In genomic region chr13:27481766-27482165, GRCh38 we compare ENCODE assay signal across 8 cellular contexts. TPM values are rescaled to one million over a fixed set of nuclear protein-coding genes. Genes with fewer than 3 reads are reported as not detected.
A peak's percentile ranks its signal among the peaks of the same experiment; 100 is the strongest.
DNase-seq lines count a peak whose midpoint lies in the region; ATAC-seq and TF ChIP-seq lines count a peak whose summit lies in the region.

No MANE protein-coding gene starts in this region.

- POLR2A ChIA-PET in SK-N-SH (lab: Yijun Ruan, JAX) = no interaction called here

- CTCF ChIA-PET in SK-N-SH (lab: Yijun Ruan, JAX) = interaction anchor here (1.4 to 5.6 kb wide), 2 partner anchors 26 to 344 kb away, joined by 3 to 25 read pairs; no protein-coding TSS in a partner anchor

- peak; percentile 54 for TF ChIP-seq CTCF in SK-N-SH (IDR thresholded peaks at IDR 0.05)
- peak; percentile 95 for TF ChIP-seq CTCF in endodermal cell (conservative IDR thresholded peaks at IDR 0.05)
- TF ChIP-seq CTCF in neural cell (IDR thresholded peaks at IDR 0.05; ENCODE audit: poor library complexity, severe bottlenecking) = peak; percentile 45

- H3K9me3 ChIP-seq in SK-N-SH (no peaks in the 10 kb centered on the region), endodermal cell (ENCODE audit: control insufficient read depth, low read length) (no peaks in the 10 kb centered on the region), neural cell (ENCODE audit: low read length) (no peaks in the 10 kb centered on the region)

- TF ChIP-seq RAD21 in SK-N-SH (IDR thresholded peaks at IDR 0.05; ENCODE audit: low read length) (peak; percentile 47; the same call in 1 of the 2 replicates), neural cell (conservative IDR thresholded peaks at IDR 0.05) (no peak)

- no peak overlapping the region for H3K4me3 Mint-ChIP-seq in endodermal cell

- H3K79me2 ChIP-seq in SK-N-SH (ENCODE audit: insufficient read depth) (no peaks in the 10 kb centered on the region), neural cell (replicated peaks; ENCODE audit: insufficient read depth, low read length) (no peaks in the 10 kb centered on the region)

- 14% methylated on average over 8 of the region's 11 CpGs for WGBS in SK-N-SH (ENCODE audit: low lambda C conversion rate)
- WGBS in endodermal cell (ENCODE audit: insufficient coverage in 1 of 2, insufficient read length in 1 of 2), 2 experiments = 8 to 16% methylated on average over 3 to 11 of the region's 11 CpGs

- H3K4me3 ChIP-seq in SK-N-SH (ENCODE audit: low read depth in 2 of 2, low read length in 1 of 2) (peak overlapping the region in 1 of 2 experiments; percentile 25; a peak in 2 of 4 replicates), endodermal cell (ENCODE audit: low read length) (no peak overlapping the region), neural cell (ENCODE audit: low read length) (no peak overlapping the region)

- H3K27me3 Mint-ChIP-seq in endodermal cell (ENCODE audit: insufficient read depth) = peaks cover 15% of the 10 kb centered on the region

- peaks cover 5% of the 10 kb centered on the region for H3K4me1 Mint-ChIP-seq in endodermal cell

- H4K20me1 ChIP-seq in SK-N-SH (ENCODE audit: insufficient read depth) (no peaks in the 10 kb centered on the region), neural cell (ENCODE audit: insufficient read depth) (no peaks in the 10 kb centered on the region)

- H3K9ac ChIP-seq in SK-N-SH = no peak overlapping the region
- H3K9ac ChIP-seq in endodermal cell (ENCODE audit: extremely low read depth, low read length, poor library complexity, severe bottlenecking) = no peak overlapping the region
- H3K9ac ChIP-seq in neural cell (ENCODE audit: low read length) = no peak overlapping the region

- no peaks in the 10 kb centered on the region for H3K9me3 Mint-ChIP-seq in endodermal cell

- DNase-seq in COR-L47 (lab: John Stamatoyannopoulos, UW) (peak; percentile 42), HK-2 (ENCODE audit: unreplicated experiment) (peak; percentile 25), SK-N-SH (peak; percentile 65), endodermal cell (peak; percentile 96)
- no peak for DNase-seq in stimulated activated naive CD4-positive, alpha-beta T cell treated with Interleukin-2 at 50 U/mL for 16 hours (lab: John Stamatoyannopoulos, UW)

- no peaks in the 10 kb centered on the region for H3K36me3 ChIP-seq in SK-N-SH (replicated peaks in 1 of 2; ENCODE audit: control insufficient read depth in 1 of 2, insufficient read depth in 2 of 2, low read length in 1 of 2)
- H3K36me3 ChIP-seq in endodermal cell (ENCODE audit: control insufficient read depth, insufficient read depth, low read length) = no peaks in the 10 kb centered on the region
- H3K36me3 ChIP-seq in neural cell (ENCODE audit: insufficient read depth, low read length) = no peaks in the 10 kb centered on the region

- no peak overlapping the region for H3K27ac Mint-ChIP-seq in endodermal cell

- H3K27me3 ChIP-seq in SK-N-SH (ENCODE audit: insufficient read depth) (peaks cover 57% of the 10 kb centered on the region), endodermal cell (ENCODE audit: control insufficient read depth, insufficient read depth, low read length, poor library complexity, severe bottlenecking) (peaks cover 22% of the 10 kb centered on the region), neural cell (ENCODE audit: insufficient read depth, low read depth, low read length) (no peaks in the 10 kb centered on the region)

- H3F3A ChIP-seq in SK-N-SH (replicated peaks; ENCODE audit: insufficient read depth) (no peaks in the 10 kb centered on the region), neural cell (ENCODE audit: insufficient read depth, low read length, poor library complexity, severe bottlenecking) (no peaks in the 10 kb centered on the region)

- H3K4me1 ChIP-seq in SK-N-SH (ENCODE audit: control insufficient read depth in 1 of 2, insufficient read depth in 2 of 2, low read depth in 1 of 2, low read length in 1 of 2) (no peaks in the 10 kb centered on the region), endodermal cell (ENCODE audit: control insufficient read depth, insufficient read depth, low read length) (no peaks in the 10 kb centered on the region)

- H2AFZ ChIP-seq in SK-N-SH (ENCODE audit: low read depth) (no peak overlapping the region), neural cell (ENCODE audit: low read depth, low read length) (no peak overlapping the region)

- TF ChIP-seq EP300 in SK-N-SH (IDR thresholded peaks at IDR 0.05; ENCODE audit: borderline replicate concordance in 1 of 2, low read depth in 1 of 2, low read length in 1 of 2) = no peak
- TF ChIP-seq EP300 in neural cell (conservative IDR thresholded peaks at IDR 0.05; ENCODE audit: poor library complexity, severe bottlenecking) = no peak

- no peak overlapping the region for H3K27ac ChIP-seq in SK-N-SH (ENCODE audit: low read depth in 2 of 2, low read length in 1 of 2)
- H3K27ac ChIP-seq in endodermal cell (ENCODE audit: low read depth, low read length) = no peak overlapping the region
- H3K27ac ChIP-seq in neural cell (ENCODE audit: low read length) = no peak overlapping the region

- no peak overlapping the region for H3K4me2 ChIP-seq in SK-N-SH
- H3K4me2 ChIP-seq in neural cell (ENCODE audit: low read length) = no peak overlapping the region

- no peaks in the 10 kb centered on the region for H3K36me3 Mint-ChIP-seq in endodermal cell (ENCODE audit: low read depth)

- ATAC-seq in GM19035 (IDR thresholded peaks at IDR 0.05; ENCODE audit: unreplicated experiment) = no peak
- ATAC-seq in HG02588 (IDR thresholded peaks at IDR 0.05; ENCODE audit: unreplicated experiment) = no peak

- H3K9me2 ChIP-seq in SK-N-SH (no peaks in the 10 kb centered on the region), neural cell (ENCODE audit: insufficient read depth, low read length) (no peaks in the 10 kb centered on the region)

TF ChIP-seq in SK-N-SH, 30 proteins besides CTCF, POLR2A, EP300 and RAD21:
- TF ChIP-seq SMC3 (IDR thresholded peaks at IDR 0.05; ENCODE audit: low read depth, low read length) (peak; percentile 28), YY1 (IDR thresholded peaks at IDR 0.05; ENCODE audit: low read depth) (no peak), NFIC (IDR thresholded peaks at IDR 0.05; ENCODE audit: borderline replicate concordance) (no peak), FOSL2 (IDR thresholded peaks at IDR 0.05; ENCODE audit: borderline replicate concordance, low read depth) (no peak), RCOR1 (IDR thresholded peaks at IDR 0.05; ENCODE audit: low read length) (no peak)

TF ChIP-seq in neural cell, 6 proteins besides CTCF, POLR2A, EP300 and RAD21:
- TF ChIP-seq SMC3 (conservative IDR thresholded peaks at IDR 0.05; ENCODE audit: poor library complexity) = peak; percentile 38
- TF ChIP-seq REST (IDR thresholded peaks at IDR 0.05; ENCODE audit: borderline replicate concordance) = no peak

RNA-seq across cellular contexts. Expression of gene MTIF3, which starts 31.4 kb away (rescaled TPM):
- 29.5 and 35.6 TPM in 2 replicates for polyA plus RNA-seq in SK-N-SH (2012; rRNA removed)
- polyA plus RNA-seq in SK-N-SH (2012; cell fraction: cytosol; rRNA removed) = 36.4 and 56.6 TPM in 2 replicates
- 42.6 and 50.7 TPM in 2 replicates for polyA plus RNA-seq in SK-N-SH (2012; cell fraction: nucleus; rRNA removed)
- 10 to 100 TPM; 35.0 to 46.8 TPM for total RNA-seq in endodermal cell
- polyA plus RNA-seq in endodermal cell (2013, experiment 1 of 2) = 68.6 TPM
- 70.6 TPM for polyA plus RNA-seq in endodermal cell (2013, experiment 2 of 2)
- polyA plus RNA-seq in neural cell = 66.5 and 68.8 TPM in 2 replicates
- 35.3 and 44.6 TPM in 2 replicates for polyA minus RNA-seq in neural cell

RNA-seq across cellular contexts. Expression of gene GTF3A, which starts 57.3 kb away (rescaled TPM):
- polyA plus RNA-seq in SK-N-SH (2012; rRNA removed) (57.1 and 75.4 TPM in 2 replicates), neural cell (104 and 111 TPM in 2 replicates)
- 113 and 132 TPM in 2 replicates for polyA plus RNA-seq in SK-N-SH (2012; cell fraction: cytosol; rRNA removed)
- 32.3 and 39.3 TPM in 2 replicates for polyA plus RNA-seq in SK-N-SH (2012; cell fraction: nucleus; rRNA removed)
- 10 to 100 TPM; 70.4 to 80.0 TPM for total RNA-seq in endodermal cell
- 85.3 TPM for polyA plus RNA-seq in endodermal cell (2013, experiment 1 of 2)
- 88.8 TPM for polyA plus RNA-seq in endodermal cell (2013, experiment 2 of 2)
- polyA minus RNA-seq in neural cell = 59.2 and 64.1 TPM in 2 replicates

Comparison
In these comparisons a context has a peak if more than half of its experiments do, and no peak if none do; other contexts are left out.
1. CTCF ChIP-seq: peak in every context shown above with its lines; median percentile 95 in endodermal cell; 54 in SK-N-SH; 45 in neural cell.